Comparison of ENCODE assay signal across 18 cellular contexts in genomic region chr1:203507227-203507626, GRCh38. TPM values are rescaled to one million over a fixed set of nuclear protein-coding genes. Genes with fewer than 3 reads are reported as not detected.
A peak's percentile ranks its signal among the peaks of the same experiment; 100 is the strongest.
DNase-seq lines count a peak whose midpoint lies in the region; ATAC-seq and TF ChIP-seq lines count a peak whose summit lies in the region.
"Had no signal": no experiment of that assay in that cellular context is flagged by ENCODE, and none has a peak within 500 bp of the region (broad histone marks: within the 10 kb centered on the region; RNA-seq: fewer than 3 reads in every experiment).

No MANE protein-coding gene starts in this region.

- H3K36me3 ChIP-seq in fibroblast of lung (ENCODE audit: control insufficient read depth, insufficient read depth, low read length) (no peaks in the 10 kb centered on the region), muscle layer of duodenum (ENCODE audit: control insufficient read depth in 1 of 2, insufficient read depth in 2 of 2, low read length in 2 of 2) (no peaks in the 10 kb centered on the region), upper lobe of right lung (no peaks in the 10 kb centered on the region)

- no peak overlapping the region for H2AFZ ChIP-seq in fibroblast of lung (ENCODE audit: low read length)

- H3K36me3 Mint-ChIP-seq in activated CD4-positive, alpha-beta memory T cell treated with anti-CD3 and anti-CD28 coated beads for 36 hours = no peaks in the 10 kb centered on the region
- no peaks in the 10 kb centered on the region for H3K36me3 Mint-ChIP-seq in activated CD4-positive, alpha-beta memory T cell treated with anti-CD3 and anti-CD28 coated beads, Interleukin-2, amount 10 ng/mL, durations not matched to agents 7 days and 5 days (ENCODE audit: low read depth)
- H3K36me3 Mint-ChIP-seq: activated CD8-positive, alpha-beta memory T cell treated with anti-CD3 and anti-CD28 coated beads, Interleukin-2, amount 10 ng/mL, durations not matched to agents 7 days and 5 days had no signal

- H3K9me3 Mint-ChIP-seq in activated CD4-positive, alpha-beta memory T cell treated with anti-CD3 and anti-CD28 coated beads for 36 hours = no peaks in the 10 kb centered on the region
- no peaks in the 10 kb centered on the region for H3K9me3 Mint-ChIP-seq in activated CD4-positive, alpha-beta memory T cell treated with anti-CD3 and anti-CD28 coated beads, Interleukin-2, amount 10 ng/mL, durations not matched to agents 7 days and 5 days

- H3K4me1 Mint-ChIP-seq in activated CD4-positive, alpha-beta memory T cell treated with anti-CD3 and anti-CD28 coated beads for 36 hours (ENCODE audit: low read depth) = no peaks in the 10 kb centered on the region
- H3K4me1 Mint-ChIP-seq in activated CD4-positive, alpha-beta memory T cell treated with anti-CD3 and anti-CD28 coated beads, Interleukin-2, amount 10 ng/mL, durations not matched to agents 7 days and 5 days = no peaks in the 10 kb centered on the region

- H3K79me2 ChIP-seq in fibroblast of lung (ENCODE audit: control insufficient read depth, insufficient read depth, low read length) = peaks cover 3% of the 10 kb centered on the region

- peaks cover 2% of the 10 kb centered on the region for H3K27me3 Mint-ChIP-seq in activated CD4-positive, alpha-beta memory T cell treated with anti-CD3 and anti-CD28 coated beads for 36 hours
- H3K27me3 Mint-ChIP-seq in activated CD4-positive, alpha-beta memory T cell treated with anti-CD3 and anti-CD28 coated beads, Interleukin-2, amount 10 ng/mL, durations not matched to agents 7 days and 5 days = peaks cover 11% of the 10 kb centered on the region

- DNase-seq in activated CD4-positive, alpha-beta memory T cell treated with anti-CD3 and anti-CD28 coated beads for 36 hours = peak; percentile 15
- DNase-seq in activated CD4-positive, alpha-beta memory T cell treated with anti-CD3 and anti-CD28 coated beads, Interleukin-2, amount 10 ng/mL, durations not matched to agents 7 days and 5 days = no peak
- DNase-seq in fibroblast of lung (ENCODE audit: low read depth in 2 of 2) = peak in 1 of 2 donors; percentile 38
- peak; percentile 69 for DNase-seq in upper lobe of right lung
- no peak for DNase-seq in C1 segment of cervical spinal cord (lab: John Stamatoyannopoulos, UW)
- DNase-seq in AML-193 (lab: John Stamatoyannopoulos, UW) = no peak
- DNase-seq in GM20000 (ENCODE audit: low spot score) = no peak
- DNase-seq: activated CD8-positive, alpha-beta memory T cell treated with anti-CD3 and anti-CD28 coated beads, Interleukin-2, amount 10 ng/mL, durations not matched to agents 7 days and 5 days; body of pancreas; foreskin melanocyte; GDM1; HCEC 1CT; NCI-H748 treated with DMSO at 0.1 percent for 48 hours; stimulated activated CD4-positive, alpha-beta T cell treated with anti-CD3 and anti-CD28 coated beads, Interleukin-15, amount 100 ng/mL, for 24 hours; stimulated activated naive CD4-positive, alpha-beta T cell; T-helper 2 cell had no signal

- peak overlapping the region; percentile 40 for H3K4me2 ChIP-seq in fibroblast of lung (ENCODE audit: extremely low read depth, insufficient read depth, low read length)

- intact Hi-C loops in activated CD4-positive, alpha-beta memory T cell treated with anti-CD3 and anti-CD28 coated beads for 36 hours (cut with micrococcal nuclease) = no loop called here
- intact Hi-C loops in upper lobe of right lung (cut with DNase I) = loop anchor here (10.0 kb wide), 1 partner anchor 118 kb away; the partner anchor contains the start of gene ATP2B4

- H3K9ac ChIP-seq in fibroblast of lung (ENCODE audit: insufficient read depth, low read length) = no peak overlapping the region

- H4K20me1 ChIP-seq in fibroblast of lung (ENCODE audit: control insufficient read depth, extremely low read depth, insufficient read depth, low read length) = no peaks in the 10 kb centered on the region

- H3K4me1 ChIP-seq in fibroblast of lung (ENCODE audit: control insufficient read depth, extremely low read depth, insufficient read depth, low read length) = peaks cover 38% of the 10 kb centered on the region
- H3K4me1 ChIP-seq in muscle layer of duodenum (ENCODE audit: control insufficient read depth in 1 of 2, insufficient read depth in 2 of 2, low read length in 2 of 2) = peaks cover 30 to 50% of the 10 kb centered on the region in 2 donors
- peaks cover 11% of the 10 kb centered on the region for H3K4me1 ChIP-seq in upper lobe of right lung
- H3K4me1 ChIP-seq: body of pancreas had no signal

- CTCF ChIA-PET in activated CD4-positive, alpha-beta memory T cell treated with anti-CD3 and anti-CD28 coated beads for 36 hours (lab: Charles Lee) = interaction anchor here (1.0 to 7.8 kb wide), 6 partner anchors 19 to 240 kb away, joined by 3 to 179 read pairs (median 3); no protein-coding TSS in a partner anchor
- CTCF ChIA-PET in activated CD4-positive, alpha-beta memory T cell treated with anti-CD3 and anti-CD28 coated beads, Interleukin-2, amount 10 ng/mL, durations not matched to agents 7 days and 5 days (lab: Charles Lee) = interaction anchor here (0.9 to 2.1 kb wide), 7 partner anchors 12 to 292 kb away, joined by 3 to 11 read pairs (median 3); partner anchors contain the start of gene ATP2B4

- no peak overlapping the region for H3K4me3 Mint-ChIP-seq in activated CD4-positive, alpha-beta memory T cell treated with anti-CD3 and anti-CD28 coated beads for 36 hours
- H3K4me3 Mint-ChIP-seq in activated CD4-positive, alpha-beta memory T cell treated with anti-CD3 and anti-CD28 coated beads, Interleukin-2, amount 10 ng/mL, durations not matched to agents 7 days and 5 days = no peak overlapping the region
- H3K4me3 Mint-ChIP-seq: activated CD8-positive, alpha-beta memory T cell treated with anti-CD3 and anti-CD28 coated beads, Interleukin-2, amount 10 ng/mL, durations not matched to agents 7 days and 5 days had no signal

- no peak for TF ChIP-seq CTCF in fibroblast of lung (conservative IDR thresholded peaks at IDR 0.05 in 1 of 2, IDR thresholded peaks at IDR 0.05 in 1 of 2; ENCODE audit: low read depth in 1 of 2, low read length in 2 of 2)
- TF ChIP-seq CTCF in upper lobe of right lung (IDR thresholded peaks at IDR 0.05) = no peak
- no peak for TF ChIP-seq CTCF in GM20000 (IDR thresholded peaks at IDR 0.05; ENCODE audit: extremely low read depth, missing control alignments)

- H3K27me3 ChIP-seq in fibroblast of lung (ENCODE audit: control insufficient read depth, insufficient read depth, low read length) = no peaks in the 10 kb centered on the region
- no peaks in the 10 kb centered on the region for H3K27me3 ChIP-seq in muscle layer of duodenum (ENCODE audit: low read depth, low read length)
- H3K27me3 ChIP-seq in upper lobe of right lung = no peaks in the 10 kb centered on the region
- H3K27me3 ChIP-seq: body of pancreas had no signal

- POLR2A ChIA-PET in activated CD4-positive, alpha-beta memory T cell treated with anti-CD3 and anti-CD28 coated beads for 36 hours (lab: Charles Lee) = no interaction called here
- POLR2A ChIA-PET in activated CD4-positive, alpha-beta memory T cell treated with anti-CD3 and anti-CD28 coated beads, Interleukin-2, amount 10 ng/mL, durations not matched to agents 7 days and 5 days (lab: Charles Lee) = interaction anchor here (0.8 kb wide), 1 partner anchor 114 kb away, joined by 3 read pairs; no protein-coding TSS in a partner anchor

- ATAC-seq in upper lobe of right lung = peak; percentile 38
- ATAC-seq: activated CD8-positive, alpha-beta memory T cell treated with anti-CD3 and anti-CD28 coated beads, Interleukin-2, amount 10 ng/mL, durations not matched to agents 7 days and 5 days; body of pancreas had no signal

- H3K9me3 ChIP-seq in fibroblast of lung (ENCODE audit: control insufficient read depth, insufficient read depth, low read depth, low read length) (no peaks in the 10 kb centered on the region), muscle layer of duodenum (ENCODE audit: control insufficient read depth in 1 of 2, low read length in 2 of 2) (no peaks in the 10 kb centered on the region), upper lobe of right lung (no peaks in the 10 kb centered on the region)
- H3K9me3 ChIP-seq: body of pancreas had no signal

- H3K4me3 ChIP-seq in fibroblast of lung (replicated peaks in 1 of 4; ENCODE audit: control extremely low read depth in 1 of 4, insufficient read depth in 1 of 4, low read depth in 3 of 4, low read length in 4 of 4) (no peak overlapping the region), muscle layer of duodenum (ENCODE audit: low read depth in 1 of 2, low read length in 2 of 2) (peak overlapping the region in 1 of 2 donors; percentile 12), upper lobe of right lung (no peak overlapping the region)
- H3K4me3 ChIP-seq: body of pancreas had no signal

- H3K27ac Mint-ChIP-seq in activated CD4-positive, alpha-beta memory T cell treated with anti-CD3 and anti-CD28 coated beads for 36 hours = no peak overlapping the region
- H3K27ac Mint-ChIP-seq in activated CD4-positive, alpha-beta memory T cell treated with anti-CD3 and anti-CD28 coated beads, Interleukin-2, amount 10 ng/mL, durations not matched to agents 7 days and 5 days = no peak overlapping the region
- H3K27ac Mint-ChIP-seq: activated CD8-positive, alpha-beta memory T cell treated with anti-CD3 and anti-CD28 coated beads, Interleukin-2, amount 10 ng/mL, durations not matched to agents 7 days and 5 days had no signal

- H3K27ac ChIP-seq in fibroblast of lung (ENCODE audit: insufficient read depth, low read length) (peak overlapping the region; percentile 46), muscle layer of duodenum (ENCODE audit: low read length) (peak overlapping the region; percentile 74), upper lobe of right lung (no peak overlapping the region)
- H3K27ac ChIP-seq: body of pancreas had no signal

RNA-seq across cellular contexts. Expression of gene OPTC, which starts 13.3 kb away (rescaled TPM):
- not detected for total RNA-seq in activated CD4-positive, alpha-beta memory T cell treated with anti-CD3 and anti-CD28 coated beads for 36 hours
- not detected for total RNA-seq in activated CD4-positive, alpha-beta memory T cell treated with anti-CD3 and anti-CD28 coated beads, Interleukin-2, amount 10 ng/mL, durations not matched to agents 7 days and 5 days
- not detected in 2 replicates for total RNA-seq in fibroblast of lung
- not detected in 2 replicates for polyA plus RNA-seq in fibroblast of lung
- polyA plus RNA-seq in fibroblast of lung (2012) = not detected in 2 replicates
- not detected in 2 replicates for polyA minus RNA-seq in fibroblast of lung (ENCODE audit: low replicate concordance)
- not detected for total RNA-seq in upper lobe of right lung
- total RNA-seq: activated CD8-positive, alpha-beta memory T cell treated with anti-CD3 and anti-CD28 coated beads, Interleukin-2, amount 10 ng/mL, durations not matched to agents 7 days and 5 days; body of pancreas; mononuclear cell had no signal

RNA-seq across cellular contexts. Expression of gene PRELP, which starts 31.6 kb away (rescaled TPM):
- total RNA-seq in activated CD4-positive, alpha-beta memory T cell treated with anti-CD3 and anti-CD28 coated beads for 36 hours = not detected
- not detected for total RNA-seq in activated CD4-positive, alpha-beta memory T cell treated with anti-CD3 and anti-CD28 coated beads, Interleukin-2, amount 10 ng/mL, durations not matched to agents 7 days and 5 days
- total RNA-seq in fibroblast of lung = 4.5 and 4.9 TPM in 2 replicates
- 2.8 and 13.9 TPM in 2 replicates for polyA plus RNA-seq in fibroblast of lung
- 5.7 and 39.6 TPM in 2 replicates for polyA plus RNA-seq in fibroblast of lung (2012)
- 5.6 and 37.3 TPM in 2 replicates for polyA minus RNA-seq in fibroblast of lung (ENCODE audit: low replicate concordance)
- total RNA-seq in upper lobe of right lung = 91.8 TPM
- total RNA-seq: activated CD8-positive, alpha-beta memory T cell treated with anti-CD3 and anti-CD28 coated beads, Interleukin-2, amount 10 ng/mL, durations not matched to agents 7 days and 5 days; mononuclear cell had no signal

Comparison
In these comparisons a context has a peak if more than half of its experiments do, and no peak if none do; other contexts are left out.
1. DNase-seq: peak in activated CD4-positive, alpha-beta memory T cell treated with anti-CD3 and anti-CD28 coated beads for 36 hours (single experiment) and upper lobe of right lung (single experiment); none in activated CD4-positive, alpha-beta memory T cell treated with anti-CD3 and anti-CD28 coated beads, Interleukin-2, amount 10 ng/mL, durations not matched to agents 7 days and 5 days (single experiment), C1 segment of cervical spinal cord (0 of 14), AML-193 (0 of 2) and GM20000 (single experiment).
2. RNA of gene PRELP, which starts 31.6 kb away (total RNA-seq): 91.8 TPM in upper lobe of right lung (single experiment); 4.5 to 4.9 TPM in fibroblast of lung, not detected in activated CD4-positive, alpha-beta memory T cell treated with anti-CD3 and anti-CD28 coated beads for 36 hours and not detected in activated CD4-positive, alpha-beta memory T cell treated with anti-CD3 and anti-CD28 coated beads, Interleukin-2, amount 10 ng/mL, durations not matched to agents 7 days and 5 days; every median in the first group is over 10 times any median in the second.